ENCODE assay signal across 15 cellular contexts in genomic region chr20:41335591-41335990, GRCh38. TPM values are rescaled to one million over a fixed set of nuclear protein-coding genes. Genes with fewer than 3 reads are reported as not detected.
DNase-seq lines count a peak whose midpoint lies in the region; ATAC-seq, FAIRE-seq and TF ChIP-seq lines count a peak whose summit lies in the region.
"Had no signal": no experiment of that assay in that cellular context is flagged by ENCODE, and none has a peak within 500 bp of the region (broad histone marks: within the 10 kb centered on the region; RNA-seq: fewer than 3 reads in every experiment).

No MANE protein-coding gene starts in this region.

- no peaks in the 10 kb centered on the region for H3K27me3 Mint-ChIP-seq in Caco-2 (ENCODE audit: insufficient read depth, unreplicated experiment)
- peaks cover 3% of the 10 kb centered on the region; the same call in 1 of the 2 replicates for H3K27me3 Mint-ChIP-seq in HFFc6 (ENCODE audit: insufficient read depth)

- H3K4me3 ChIP-seq in Caco-2 (ENCODE audit: low read depth, low read length): no peak overlapping the region
- no peak overlapping the region for H3K4me3 ChIP-seq in gastroesophageal sphincter

- H3K27ac Mint-ChIP-seq in Caco-2 (ENCODE audit: unreplicated experiment) (peak overlapping the region; percentile 3), HFFc6 (peak overlapping the region; percentile 2; the same call in 1 of the 2 replicates)
- H3K27ac Mint-ChIP-seq: CD4-positive, CD25-positive, alpha-beta regulatory T cell had no signal

- DNase-seq in Caco-2 (peak in 1 of 2 experiments; percentile 29), HFFc6 (no peak), renal cortical epithelial cell (ENCODE audit: low read depth) (peak; percentile 18), NCI-H2029 treated with DMSO at 0.1 percent for 48 hours (lab: John Stamatoyannopoulos, UW) (no peak), RCC 7860 (ENCODE audit: low spot score) (no peak)
- DNase-seq in effector CD4-positive, alpha-beta T cell: no peak
- DNase-seq: CD4-positive, CD25-positive, alpha-beta regulatory T cell; Karpas-422; MM.1S; NCI-H1092 treated with DMSO at 0.1 percent for 48 hours; NCI-H187 treated with DMSO at 0.1 percent for 48 hours; NCI-H446; NCI-H69 had no signal

- H3K4me1 ChIP-seq in Caco-2 (no peaks in the 10 kb centered on the region), gastroesophageal sphincter (peaks cover 0 to 30% (median 13%) of the 10 kb centered on the region in 3 donors)

- H3K4me3 Mint-ChIP-seq in Caco-2 (ENCODE audit: unreplicated experiment) (no peak overlapping the region), HFFc6 (no peak overlapping the region)
- H3K4me3 Mint-ChIP-seq: CD4-positive, CD25-positive, alpha-beta regulatory T cell had no signal

- no peak for TF ChIP-seq POLR2A in gastroesophageal sphincter (IDR thresholded peaks at IDR 0.05)

- BruUV-seq in Caco-2 (replicated peaks; lab: Mats Ljungman, UMichigan): no TSS peak

- no peak for FAIRE-seq in RCC 7860 (lab: Jason Lieb, UNC)
- FAIRE-seq: H54 had no signal

- TF ChIP-seq CTCF in Caco-2 (IDR thresholded peaks at IDR 0.05; ENCODE audit: insufficient read depth in 1 of 2, low read depth in 1 of 2, low read length in 1 of 2, severe bottlenecking in 1 of 2, unreplicated experiment in 1 of 2) (no peak), HFFc6 (IDR thresholded peaks at IDR 0.05) (no peak), gastroesophageal sphincter (IDR thresholded peaks at IDR 0.05) (no peak)

- peaks cover 8% of the 10 kb centered on the region for H3K36me3 Mint-ChIP-seq in Caco-2 (ENCODE audit: insufficient read depth, unreplicated experiment)
- no peaks in the 10 kb centered on the region for H3K36me3 Mint-ChIP-seq in HFFc6 (ENCODE audit: low read depth)
- H3K36me3 Mint-ChIP-seq: CD4-positive, CD25-positive, alpha-beta regulatory T cell had no signal

- H3K4me1 Mint-ChIP-seq in Caco-2 (ENCODE audit: low read depth, unreplicated experiment) (peaks cover 6% of the 10 kb centered on the region), HFFc6 (ENCODE audit: low read depth) (peaks cover 41% of the 10 kb centered on the region)

- 67% methylated on average over 1 of the region's 1 CpG; no CpG with 5 or more reads in 1 of the 2 donors for WGBS in gastroesophageal sphincter (ENCODE audit: low coverage in 1 of 2), 2 donors

- H3K27me3 ChIP-seq in Caco-2 (replicated peaks; ENCODE audit: control insufficient read depth, insufficient read depth, low read length) (no peaks in the 10 kb centered on the region), gastroesophageal sphincter (no peaks in the 10 kb centered on the region)

- H3K36me3 ChIP-seq in Caco-2 (ENCODE audit: control insufficient read depth, insufficient read depth, low read length) (no peaks in the 10 kb centered on the region), gastroesophageal sphincter (no peaks in the 10 kb centered on the region)

- H3K9me3 Mint-ChIP-seq in Caco-2 (ENCODE audit: unreplicated experiment): no peaks in the 10 kb centered on the region
- H3K9me3 Mint-ChIP-seq in HFFc6: no peaks in the 10 kb centered on the region
- H3K9me3 Mint-ChIP-seq: CD4-positive, CD25-positive, alpha-beta regulatory T cell had no signal

- POLR2A ChIA-PET in Caco-2 (lab: Charles Lee): no interaction called here

- no peaks in the 10 kb centered on the region for H3K9me3 ChIP-seq in Caco-2
- no peaks in the 10 kb centered on the region for H3K9me3 ChIP-seq in gastroesophageal sphincter

- intact Hi-C loops in Caco-2 (cut with micrococcal nuclease; ENCODE audit: unreplicated experiment): no loop called here

- CTCF ChIA-PET in Caco-2 (lab: Charles Lee): interaction anchor here (0.7 to 1.1 kb wide), 2 partner anchors 148 to 163 kb away, joined by 4 to 5 read pairs; no protein-coding TSS in a partner anchor

- no peak for TF ChIP-seq EP300 in gastroesophageal sphincter (IDR thresholded peaks at IDR 0.05)

- ATAC-seq in gastroesophageal sphincter: no peak

- peak overlapping the region in 3 of 4 donors; percentile 52 to 66 (median 54) for H3K27ac ChIP-seq in gastroesophageal sphincter

RNA-seq across cellular contexts. Expression of gene LPIN3, which starts 5.0 kb away (rescaled TPM):
- total RNA-seq in Caco-2 (2022): 32.6 and 32.8 TPM in 2 replicates
- total RNA-seq in HFFc6 (2021; fragmentation: NEBNext Ultra II Directional; extraction: Animal tissue kit (Norgen Biotek cat#: 25700)): 10 to 100 TPM; 11.9 to 14.2 (median 13.2) TPM
- total RNA-seq in gastroesophageal sphincter: 10 to 100 TPM in 2 of 4 donors, 1 to 10 TPM in 2; 5.5 to 16.6 (median 9.1) TPM
- total RNA-seq in renal cortical epithelial cell: 8.5 and 25.3 TPM in 2 replicates

RNA-seq across cellular contexts. Expression of gene ZHX3, which starts 18.1 kb away (rescaled TPM):
- 22.9 and 24.6 TPM in 2 replicates for total RNA-seq in Caco-2 (2022)
- 10 to 100 TPM; 64.1 to 80.1 (median 72.0) TPM for total RNA-seq in HFFc6 (2021; fragmentation: NEBNext Ultra II Directional; extraction: Animal tissue kit (Norgen Biotek cat#: 25700))
- 100 to 1,000 TPM; 121 to 183 (median 155) TPM for total RNA-seq in gastroesophageal sphincter
- 25.0 and 59.4 TPM in 2 replicates for total RNA-seq in renal cortical epithelial cell

RNA-seq across cellular contexts. Expression of gene EMILIN3, which starts 31.0 kb away (rescaled TPM):
- total RNA-seq in Caco-2 (2022) (0.50 and 0.51 TPM in 2 replicates), gastroesophageal sphincter (1 to 10 TPM; 1.1 to 3.6 (median 2.9) TPM), renal cortical epithelial cell (not detected in 2 replicates)
- not detected for total RNA-seq in HFFc6 (2021; fragmentation: NEBNext Ultra II Directional; extraction: Animal tissue kit (Norgen Biotek cat#: 25700))
- total RNA-seq: CD4-positive, CD25-positive, alpha-beta regulatory T cell had no signal
